26 cellular contexts compared by ENCODE assay signal in genomic region chr14:44565968-44566367, GRCh38. TPM values are rescaled to one million over a fixed set of nuclear protein-coding genes. Genes with fewer than 3 reads are reported as not detected.
DNase-seq lines count a peak whose midpoint lies in the region; TF ChIP-seq lines count a peak whose summit lies in the region.
"Had no signal": no experiment of that assay in that cellular context is flagged by ENCODE, and none has a peak within 500 bp of the region (broad histone marks: within the 10 kb centered on the region; RNA-seq: fewer than 3 reads in every experiment).

No MANE protein-coding gene starts in this region.

- no peaks in the 10 kb centered on the region for H3K27me3 ChIP-seq in mammary epithelial cell (ENCODE audit: insufficient read depth, low read length)
- H3K27me3 ChIP-seq in breast epithelium, result no peaks in the 10 kb centered on the region
- H3K27me3 ChIP-seq: BE2C, BLaER1 had no signal

- dilution Hi-C loops in mammary epithelial cell (cut with HindIII; ENCODE audit: low sequenced_read_pairs), result no loop called here

- no peak overlapping the region for H2AFZ ChIP-seq in mammary epithelial cell (ENCODE audit: low read depth, low read length)

- POLR2A ChIA-PET in RWPE1 (lab: Yijun Ruan, JAX; ENCODE audit: low non-redundant PET), result no interaction called here

- BruUV-seq in mammary epithelial cell (replicated peaks; lab: Mats Ljungman, UMichigan), result no TSS peak

- H3K4me2 ChIP-seq in mammary epithelial cell (ENCODE audit: insufficient read depth, low read depth, low read length), result no peak overlapping the region
- H3K4me2 ChIP-seq: A549, BLaER1 had no signal

- H3K27ac ChIP-seq in mammary epithelial cell (ENCODE audit: insufficient read depth, low read depth, low read length) (no peak overlapping the region), breast epithelium (no peak overlapping the region), RWPE1 (no peak overlapping the region)
- H3K27ac ChIP-seq: 22Rv1, A549, BLaER1 had no signal

- H4K20me1 ChIP-seq in mammary epithelial cell (ENCODE audit: insufficient read depth, low read length), result no peaks in the 10 kb centered on the region
- H4K20me1 ChIP-seq: BLaER1 had no signal

- no peak for TF ChIP-seq POLR2A in breast epithelium (IDR thresholded peaks at IDR 0.05)

- intact Hi-C loops in mammary epithelial cell (cut with micrococcal nuclease) (no loop called here), breast epithelium (cut with DNase I; ENCODE audit: low total_unique reads) (no loop called here)

- H3K4me1 ChIP-seq in mammary epithelial cell (ENCODE audit: insufficient read depth, low read length), result no peaks in the 10 kb centered on the region
- H3K4me1 ChIP-seq in breast epithelium, result no peaks in the 10 kb centered on the region
- H3K4me1 ChIP-seq: A549, BE2C, BLaER1, Caco-2 had no signal

- TF ChIP-seq CTCF in mammary epithelial cell (conservative IDR thresholded peaks at IDR 0.05 in 1 of 2, IDR thresholded peaks at IDR 0.05 in 1 of 2; ENCODE audit: extremely low read depth in 1 of 2, insufficient read depth in 1 of 2, low read depth in 1 of 2, low read length in 2 of 2) (no peak), breast epithelium (IDR thresholded peaks at IDR 0.05) (no peak), RWPE1 (conservative IDR thresholded peaks at IDR 0.05; ENCODE audit: low read depth) (no peak)

- DNase-seq in mammary epithelial cell, result peak; percentile 16
- DNase-seq in breast epithelium (ENCODE audit: low spot score in 2 of 2), result no peak
- DNase-seq in HT1080 (ENCODE audit: low read depth), result peak; percentile 3
- peak; percentile 3 for DNase-seq in RWPE1 (ENCODE audit: low spot score)
- DNase-seq in foreskin melanocyte, result peak; percentile 71
- DNase-seq in NCI-H1048 (lab: John Stamatoyannopoulos, UW), result no peak
- no peak for DNase-seq in NCI-H345 (lab: John Stamatoyannopoulos, UW)
- DNase-seq in HK-2 (ENCODE audit: unreplicated experiment), result no peak
- DNase-seq: ACHN; BE2C; C1 segment of cervical spinal cord; Caco-2; Calu3; CD4-positive, alpha-beta memory T cell; CD4-positive, CD25-positive, alpha-beta regulatory T cell; CD8-positive, alpha-beta memory T cell; DMS79 treated with DMSO at 0.1 percent for 48 hours; GDM1 had no signal

- no peaks in the 10 kb centered on the region for H3K79me2 ChIP-seq in mammary epithelial cell (ENCODE audit: insufficient read depth, low read length)

- H3K4me3 ChIP-seq in mammary epithelial cell (replicated peaks in 1 of 3; ENCODE audit: insufficient read depth in 1 of 3, low read depth in 2 of 3, low read length in 3 of 3), result no peak overlapping the region
- H3K4me3 ChIP-seq in breast epithelium, result no peak overlapping the region
- H3K4me3 ChIP-seq: A549, BLaER1, GM12878 had no signal

- in situ Hi-C loops in mammary epithelial cell (cut with MboI; ENCODE audit: low sequenced_read_pairs in 2 of 2), result no loop called here

- H3K9me3 ChIP-seq in mammary epithelial cell (replicated peaks; ENCODE audit: insufficient read depth, low read length), result peaks cover 16% of the 10 kb centered on the region
- no peaks in the 10 kb centered on the region for H3K9me3 ChIP-seq in breast epithelium
- H3K9me3 ChIP-seq: A549, BE2C, BLaER1, Caco-2 had no signal

- CTCF ChIA-PET in mammary epithelial cell (lab: Charles Lee; ENCODE audit: low non-redundant PET) (interaction anchor here (0.7 kb wide), 1 partner anchor 1012 kb away, joined by 3 read pairs; no protein-coding TSS in a partner anchor), RWPE1 (lab: Yijun Ruan, JAX) (no interaction called here)

- H3K36me3 ChIP-seq in mammary epithelial cell (ENCODE audit: insufficient read depth, low read length), result no peaks in the 10 kb centered on the region
- H3K36me3 ChIP-seq in breast epithelium, result no peaks in the 10 kb centered on the region
- H3K36me3 ChIP-seq: BE2C, BLaER1 had no signal

- H3K9ac ChIP-seq in mammary epithelial cell (ENCODE audit: insufficient read depth, low read length), result no peak overlapping the region
- H3K9ac ChIP-seq: BLaER1 had no signal

RNA-seq across cellular contexts. Expression of gene FSCB, which starts 58.9 kb away (rescaled TPM):
- not detected for total RNA-seq in mammary epithelial cell
- polyA plus RNA-seq in mammary epithelial cell, result not detected
- polyA minus RNA-seq in mammary epithelial cell, result not detected
- 1 to 10 TPM in 1 of 3 donors, under 1 TPM in 1, not detected in 1; 0.59 to 1.6 TPM for total RNA-seq in breast epithelium
- total RNA-seq in HT1080 (2014; rRNA removed; shearing (Covaris generic)), result not detected in 2 replicates
- not detected in 2 replicates for polyA plus RNA-seq in HT1080 (2015; cell fraction: cytosol; rRNA removed)
- not detected in 2 replicates for polyA plus RNA-seq in HT1080 (2015; cell fraction: nucleus; rRNA removed)
- total RNA-seq: A172; Caco-2; Calu3; CD4-positive, alpha-beta memory T cell; CD4-positive, CD25-positive, alpha-beta regulatory T cell; CD8-positive, alpha-beta memory T cell; G401; GM12878 had no signal
- polyA plus RNA-seq: A549; AG04450; CD14-positive monocyte; CD4-positive, alpha-beta memory T cell; CD4-positive, CD25-positive, alpha-beta regulatory T cell; CD8-positive, alpha-beta memory T cell; GM12878 had no signal

Comparison
In these comparisons a context has a peak if more than half of its experiments do, and no peak if none do; other contexts are left out.
1. DNase-seq: peak in mammary epithelial cell (single experiment), HT1080 (single experiment), RWPE1 (single experiment) and foreskin melanocyte (single experiment); none in breast epithelium (0 of 2), NCI-H1048 (single experiment), NCI-H345 (single experiment) and HK-2 (single experiment).